In genomic region chr18:76487782-76488181, GRCh38 we compare ENCODE assay signal across 13 cellular contexts. TPM values are rescaled to one million over a fixed set of nuclear protein-coding genes. Genes with fewer than 3 reads are reported as not detected.
A peak's percentile ranks its signal among the peaks of the same experiment; 100 is the strongest.
DNase-seq lines count a peak whose midpoint lies in the region; TF ChIP-seq lines count a peak whose summit lies in the region.
"Had no signal": no experiment of that assay in that cellular context is flagged by ENCODE, and none has a peak within 500 bp of the region (broad histone marks: within the 10 kb centered on the region; RNA-seq: fewer than 3 reads in every experiment).

No MANE protein-coding gene starts in this region.

- H3K9me3 ChIP-seq in endocrine pancreas (ENCODE audit: control insufficient read depth, low read length) (no peaks in the 10 kb centered on the region), osteoblast (ENCODE audit: low read depth, low read length) (no peaks in the 10 kb centered on the region)

- no peak for TF ChIP-seq CTCF in osteoblast (IDR thresholded peaks at IDR 0.05; ENCODE audit: extremely low read depth, low read depth, low read length)

- H3K27me3 ChIP-seq in endocrine pancreas (ENCODE audit: control insufficient read depth, insufficient read depth, low read length) (no peaks in the 10 kb centered on the region), osteoblast (ENCODE audit: insufficient read depth, low read length) (no peaks in the 10 kb centered on the region)

- H3K4me3 ChIP-seq in endocrine pancreas (ENCODE audit: control insufficient read depth, insufficient read depth, low read length) = peak overlapping the region; percentile 28
- H3K4me3 ChIP-seq in osteoblast (ENCODE audit: insufficient read depth, low read length) = no peak overlapping the region

- H3K79me2 ChIP-seq in osteoblast (ENCODE audit: insufficient read depth, low read length) = peaks cover 80% of the 10 kb centered on the region

- H4K20me1 ChIP-seq in osteoblast (ENCODE audit: insufficient read depth, low read length) = peaks cover 22% of the 10 kb centered on the region

- no peak overlapping the region for H3K9ac ChIP-seq in endocrine pancreas (ENCODE audit: control insufficient read depth, insufficient read depth, low read length)

- H3K27ac ChIP-seq in osteoblast (ENCODE audit: low read depth, low read length) = no peak overlapping the region

- H2AFZ ChIP-seq in osteoblast (ENCODE audit: low read length) = no peak overlapping the region

- H3K4me1 ChIP-seq in endocrine pancreas (ENCODE audit: control insufficient read depth, insufficient read depth, low read length) = peaks cover 23% of the 10 kb centered on the region
- H3K4me1 ChIP-seq in osteoblast (ENCODE audit: insufficient read depth, low read length) = peaks cover 14% of the 10 kb centered on the region

- peak overlapping the region; percentile 10 for H3K4me2 ChIP-seq in osteoblast (ENCODE audit: insufficient read depth, low read length)

- H3K36me3 ChIP-seq in endocrine pancreas (ENCODE audit: control insufficient read depth, insufficient read depth, low read length) (no peaks in the 10 kb centered on the region), osteoblast (ENCODE audit: insufficient read depth, low read length) (no peaks in the 10 kb centered on the region)

- DNase-seq in EH (ENCODE audit: low read depth) = peak; percentile 20
- DNase-seq in NCI-H2227 (lab: John Stamatoyannopoulos, UW; ENCODE audit: unreplicated experiment) = peak; percentile 40
- peak; percentile 67 for DNase-seq in osteoblast (ENCODE audit: insufficient read length, low spot score, missing footprints)
- DNase-seq in pons (ENCODE audit: low spot score) = no peak
- no peak for DNase-seq in NCI-H128 (lab: John Stamatoyannopoulos, UW; ENCODE audit: unreplicated experiment)
- DNase-seq in NOMO-1 treated with DMSO at 0.1 percent for 48 hours (lab: John Stamatoyannopoulos, UW; ENCODE audit: unreplicated experiment) = no peak
- DNase-seq in T1000 (lab: John Stamatoyannopoulos, UW) = no peak
- DNase-seq: activated CD4-positive, CD25-positive, alpha-beta regulatory T cell treated with anti-CD3 and anti-CD28 coated beads, Interleukin-2, amount 50 U/mL, for 72 hours; COR-L47; naive thymus-derived CD4-positive, alpha-beta T cell; OCI-M1; stimulated activated CD4-positive, alpha-beta T cell treated with anti-CD3 and anti-CD28 coated beads, Interleukin-4, amount 100 ng/mL, for 4 hours had no signal

RNA-seq across cellular contexts. Expression of gene ZNF516, which starts 7.3 kb away (rescaled TPM):
- total RNA-seq in osteoblast = 16.3 and 17.7 TPM in 2 replicates

Comparison
In these comparisons a context has a peak if more than half of its experiments do, and no peak if none do; other contexts are left out.
1. DNase-seq: peak in EH (single experiment), NCI-H2227 (single experiment) and osteoblast (single experiment); none in pons (single experiment), NCI-H128 (single experiment), NOMO-1 treated with DMSO at 0.1 percent for 48 hours (single experiment) and T1000 (single experiment).